Comparison of ENCODE assay signal across 20 cellular contexts in the genomic region with DNA sequence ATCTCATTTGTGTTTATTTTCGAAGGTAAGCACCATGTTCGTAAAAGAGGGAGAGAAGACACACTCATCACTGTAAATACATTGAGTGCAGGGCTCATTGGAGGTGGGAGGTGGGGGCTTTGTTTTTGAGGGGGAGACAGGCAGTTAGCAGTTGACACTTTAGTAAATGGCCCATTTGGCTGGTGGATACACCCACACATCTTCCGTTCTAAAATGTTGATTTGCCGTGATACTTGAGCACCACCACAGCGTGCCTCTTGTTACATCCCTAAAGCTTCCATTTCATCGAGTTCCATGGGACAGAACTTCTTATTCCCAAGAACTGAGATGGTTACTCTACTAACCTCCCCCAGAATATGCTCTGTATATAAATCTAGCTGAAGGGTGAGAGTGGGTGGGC.
"Had no signal": no experiment of that assay in that cellular context is flagged by ENCODE, and none has a peak within 500 bp of the region (broad histone marks: within the 10 kb centered on the region; RNA-seq: fewer than 3 reads in every experiment).

No MANE protein-coding gene starts in this region.

- H3K9me3 ChIP-seq: left lung, mucosa of descending colon, pancreas, right lobe of liver, suprapubic skin, transverse colon, upper lobe of right lung, uterus had no signal

- H3K4me1 ChIP-seq: left lung, pancreas, right lobe of liver, suprapubic skin, transverse colon, upper lobe of right lung, uterus had no signal

- FAIRE-seq: frontal cortex, kidney, pancreas, small intestine had no signal

- ATAC-seq: left lung; mucosa of descending colon; pancreas; right lobe of liver; stimulated activated naive B cell treated with anti-CD40 and anti-IgM and Interleukin-4, amounts not matched to agents 10 μg/mL and 1 μg/mL and 100 μg/mL, for 72 hours; upper lobe of right lung had no signal

- H3K27me3 ChIP-seq: left lung, pancreas, right lobe of liver, suprapubic skin, transverse colon, upper lobe of right lung, uterus had no signal

- H3K4me3 ChIP-seq: coronary artery, left lung, mucosa of descending colon, pancreas, right lobe of liver, suprapubic skin, transverse colon, upper lobe of right lung, uterus had no signal

- H3K36me3 ChIP-seq: left lung, pancreas, right lobe of liver, suprapubic skin, transverse colon, upper lobe of right lung, uterus had no signal

- H3K27ac ChIP-seq: coronary artery, left lung, pancreas, right lobe of liver, suprapubic skin, transverse colon, upper lobe of right lung, uterus had no signal

- DNase-seq: dermis blood vessel endothelial cell; effector memory CD4-positive, alpha-beta T cell; kidney; left lung; mesenchymal stem cell; mucosa of descending colon; naive B cell; pancreas; retina; right lobe of liver; small intestine; stimulated activated CD4-positive, alpha-beta T cell treated with anti-CD3 and anti-CD28 coated beads, Interleukin-15, amount 100 ng/mL, for 24 hours; stimulated activated CD4-positive, alpha-beta T cell treated with anti-CD3 and anti-CD28 coated beads, Interleukin-2, amount 100 ng/mL, for 48 hours; stimulated activated naive B cell treated with anti-CD40 and anti-IgM and Interleukin-4, amounts not matched to agents 10 μg/mL and 1 μg/mL and 100 μg/mL, for 72 hours; transverse colon; upper lobe of right lung; uterus had no signal
